ENCODE assay signal across 28 cellular contexts in genomic region chr1:171379846-171380245, GRCh38.
"Had no signal": no experiment of that assay in that cellular context is flagged by ENCODE, and none has a peak within 500 bp of the region (broad histone marks: within the 10 kb centered on the region; RNA-seq: fewer than 3 reads in every experiment).

No MANE protein-coding gene starts in this region.

- H3K27me3 Mint-ChIP-seq: activated CD4-positive, alpha-beta memory T cell treated with anti-CD3 and anti-CD28 coated beads for 36 hours; activated CD4-positive, alpha-beta T cell treated with anti-CD3 and anti-CD28 coated beads for 36 hours; activated CD4-positive, alpha-beta T cell treated with anti-CD3 and anti-CD28 coated beads, Interleukin-2, amount 10 ng/mL, durations not matched to agents 7 days and 5 days had no signal

- DNase-seq: activated CD4-positive, alpha-beta memory T cell treated with anti-CD3 and anti-CD28 coated beads for 36 hours; activated CD4-positive, alpha-beta T cell treated with anti-CD3 and anti-CD28 coated beads for 36 hours; activated CD4-positive, alpha-beta T cell treated with anti-CD3 and anti-CD28 coated beads, Interleukin-2, amount 10 ng/mL, durations not matched to agents 7 days and 5 days; activated CD8-positive, alpha-beta memory T cell treated with anti-CD3 and anti-CD28 coated beads, Interleukin-2, amount 50 U/mL, for 4 hours; activated gamma-delta T cell treated with Interleukin-2 at 50 U/mL for 16 hours; activated naive CD4-positive, alpha-beta T cell treated with anti-CD3 and anti-CD28 coated beads for 36 hours; activated T-cell treated with anti-CD3 and anti-CD28 coated beads for 4 hours; activated T-cell treated with anti-CD3 and anti-CD28 coated beads, Interleukin-2, amount 50 U/mL, for 4 hours; adrenal gland; body of pancreas; MG63; NCI-H1048; NCI-H1105 treated with DMSO at 0.1 percent for 48 hours; NCI-H1436; NCI-H1694; NCI-H1930; NCI-H2081 treated with DMSO at 0.1 percent for 48 hours; NCI-H510A; NCI-H526; NCI-H748 treated with DMSO at 0.1 percent for 48 hours; PC-9; SIG-M5; SW 1271 had no signal

- H3K36me3 Mint-ChIP-seq: activated naive CD4-positive, alpha-beta T cell treated with anti-CD3 and anti-CD28 coated beads, Interleukin-2, amount 50 U/mL, for 72 hours had no signal

- H3K4me1 Mint-ChIP-seq: activated CD4-positive, alpha-beta T cell treated with anti-CD3 and anti-CD28 coated beads for 36 hours; activated CD4-positive, alpha-beta T cell treated with anti-CD3 and anti-CD28 coated beads, Interleukin-2, amount 10 ng/mL, durations not matched to agents 7 days and 5 days had no signal

- H3K4me3 Mint-ChIP-seq: activated CD4-positive, alpha-beta memory T cell treated with anti-CD3 and anti-CD28 coated beads for 36 hours; activated CD4-positive, alpha-beta T cell treated with anti-CD3 and anti-CD28 coated beads for 36 hours; activated CD4-positive, alpha-beta T cell treated with anti-CD3 and anti-CD28 coated beads, Interleukin-2, amount 10 ng/mL, durations not matched to agents 7 days and 5 days; activated naive CD4-positive, alpha-beta T cell treated with anti-CD3 and anti-CD28 coated beads for 36 hours; activated T-cell treated with anti-CD3 and anti-CD28 coated beads, Interleukin-2, amount 50 U/mL, for 4 hours; activated T-helper 1 cell treated with anti-CD3 and anti-CD28 coated beads, Interleukin-12 subunit alpha, Interleukin-12 subunit beta, Interleukin-2, Interleukin-4 antibody, amounts not matched to agents 30 ng/mL and 10 ng/mL and 1 ng/mL, durations not matched to agents 14 hours and 24 hours and 36 hours had no signal

- H3K4me3 ChIP-seq: adrenal gland, body of pancreas, breast epithelium, MG63, PC-9 had no signal

- H3K9me3 Mint-ChIP-seq: activated T-cell treated with anti-CD3 and anti-CD28 coated beads, Interleukin-2, amount 50 U/mL, for 4 hours had no signal

- H3K27ac Mint-ChIP-seq: activated CD4-positive, alpha-beta memory T cell treated with anti-CD3 and anti-CD28 coated beads for 36 hours; activated CD4-positive, alpha-beta T cell treated with anti-CD3 and anti-CD28 coated beads for 36 hours; activated CD4-positive, alpha-beta T cell treated with anti-CD3 and anti-CD28 coated beads, Interleukin-2, amount 10 ng/mL, durations not matched to agents 7 days and 5 days; activated naive CD4-positive, alpha-beta T cell treated with anti-CD3 and anti-CD28 coated beads for 36 hours; activated naive CD4-positive, alpha-beta T cell treated with anti-CD3 and anti-CD28 coated beads, Interleukin-2, amount 50 U/mL, for 72 hours; activated T-helper 1 cell treated with anti-CD3 and anti-CD28 coated beads, Interleukin-12 subunit alpha, Interleukin-12 subunit beta, Interleukin-2, Interleukin-4 antibody, amounts not matched to agents 30 ng/mL and 10 ng/mL and 1 ng/mL, durations not matched to agents 14 hours and 24 hours and 36 hours had no signal

- ATAC-seq: activated CD4-positive, alpha-beta T cell treated with anti-CD3 and anti-CD28 coated beads for 36 hours; activated CD4-positive, CD25-positive, alpha-beta regulatory T cell treated with anti-CD3 and anti-CD28 coated beads, Interleukin-2, amount 50 U/mL, for 24 hours; activated naive CD4-positive, alpha-beta T cell treated with anti-CD3 and anti-CD28 coated beads, Interleukin-2, amount 50 U/mL, for 72 hours; activated T-cell treated with anti-CD3 and anti-CD28 coated beads, Interleukin-2, amount 50 U/mL, for 4 hours; body of pancreas; Right ventricle myocardium inferior had no signal
